Comparison of ENCODE assay signal across 8 cellular contexts in genomic region chr2:31324000-31324633, GRCh38.
DNase-seq lines count a peak whose midpoint lies in the region; ATAC-seq and TF ChIP-seq lines count a peak whose summit lies in the region.

No MANE protein-coding gene starts in this region.

- TF ChIP-seq CTCF in sigmoid colon (IDR thresholded peaks at IDR 0.05) = no peak

- H3K27me3 Mint-ChIP-seq in T-helper 1 cell treated with Interleukin-12 subunit alpha and Interleukin-12 subunit beta and Interleukin-4 antibody, amounts not matched to agents 30 μg/mL and 1 μg/mL, for 36 hours (ENCODE audit: low read depth) = peaks cover 10% of the 10 kb centered on the region

- ATAC-seq in GM18858 (IDR thresholded peaks at IDR 0.05; ENCODE audit: unreplicated experiment) = peak; percentile 65
- ATAC-seq in HG02870 (IDR thresholded peaks at IDR 0.05; ENCODE audit: unreplicated experiment) = peak; percentile 78

- peak overlapping the region in 1 of 4 donors; percentile 13 for H3K4me3 ChIP-seq in sigmoid colon

- DNase-seq in lung microvascular endothelial cell (ENCODE audit: low read depth in 2 of 2) (peak; percentile 32 to 40), substantia nigra (lab: John Stamatoyannopoulos, UW) (no peak), NCI-H1417 treated with DMSO at 0.1 percent for 48 hours (lab: John Stamatoyannopoulos, UW) (no peak), sigmoid colon (no peak), NCI-H345 (lab: John Stamatoyannopoulos, UW) (no peak)

- intact Hi-C loops in sigmoid colon (cut with DNase I) = no loop called here

- no peaks in the 10 kb centered on the region for H3K36me3 Mint-ChIP-seq in T-helper 1 cell treated with Interleukin-12 subunit alpha and Interleukin-12 subunit beta and Interleukin-4 antibody, amounts not matched to agents 30 μg/mL and 1 μg/mL, for 36 hours (ENCODE audit: low read depth)

- peaks cover 47% of the 10 kb centered on the region for H3K4me1 Mint-ChIP-seq in T-helper 1 cell treated with Interleukin-12 subunit alpha and Interleukin-12 subunit beta and Interleukin-4 antibody, amounts not matched to agents 30 μg/mL and 1 μg/mL, for 36 hours (ENCODE audit: low read depth)

- H3K27me3 ChIP-seq in sigmoid colon = no peaks in the 10 kb centered on the region

- H3K9me3 Mint-ChIP-seq in T-helper 1 cell treated with Interleukin-12 subunit alpha and Interleukin-12 subunit beta and Interleukin-4 antibody, amounts not matched to agents 30 μg/mL and 1 μg/mL, for 36 hours = no peaks in the 10 kb centered on the region

- H3K9me3 ChIP-seq in sigmoid colon = no peaks in the 10 kb centered on the region

- TF ChIP-seq POLR2A in sigmoid colon (IDR thresholded peaks at IDR 0.05) = no peak

- TF ChIP-seq EP300 in sigmoid colon (IDR thresholded peaks at IDR 0.05) = no peak

- H3K27ac ChIP-seq in substantia nigra (ENCODE audit: low read depth, low read length, poor library complexity, severe bottlenecking) = no peak overlapping the region
- H3K27ac ChIP-seq in sigmoid colon = no peak overlapping the region

- 18 to 34% methylated on average over 5 of the region's 5 CpGs for WGBS in sigmoid colon, 2 donors

- H3K27ac Mint-ChIP-seq in T-helper 1 cell treated with Interleukin-12 subunit alpha and Interleukin-12 subunit beta and Interleukin-4 antibody, amounts not matched to agents 30 μg/mL and 1 μg/mL, for 36 hours = peak overlapping the region; percentile 87

- H3K36me3 ChIP-seq in sigmoid colon = no peaks in the 10 kb centered on the region

- H3K4me3 Mint-ChIP-seq in T-helper 1 cell treated with Interleukin-12 subunit alpha and Interleukin-12 subunit beta and Interleukin-4 antibody, amounts not matched to agents 30 μg/mL and 1 μg/mL, for 36 hours = peak overlapping the region; percentile 66

- H3K4me1 ChIP-seq in sigmoid colon = peaks cover 0 to 29% (median 21%) of the 10 kb centered on the region in 4 donors

Comparison
In these comparisons a context has a peak if more than half of its experiments do, and no peak if none do; other contexts are left out.
1. DNase-seq: peak in lung microvascular endothelial cell (2 of 2); none in substantia nigra (0 of 49), NCI-H1417 treated with DMSO at 0.1 percent for 48 hours (single experiment), sigmoid colon (single experiment) and NCI-H345 (single experiment).